In the genomic region with DNA sequence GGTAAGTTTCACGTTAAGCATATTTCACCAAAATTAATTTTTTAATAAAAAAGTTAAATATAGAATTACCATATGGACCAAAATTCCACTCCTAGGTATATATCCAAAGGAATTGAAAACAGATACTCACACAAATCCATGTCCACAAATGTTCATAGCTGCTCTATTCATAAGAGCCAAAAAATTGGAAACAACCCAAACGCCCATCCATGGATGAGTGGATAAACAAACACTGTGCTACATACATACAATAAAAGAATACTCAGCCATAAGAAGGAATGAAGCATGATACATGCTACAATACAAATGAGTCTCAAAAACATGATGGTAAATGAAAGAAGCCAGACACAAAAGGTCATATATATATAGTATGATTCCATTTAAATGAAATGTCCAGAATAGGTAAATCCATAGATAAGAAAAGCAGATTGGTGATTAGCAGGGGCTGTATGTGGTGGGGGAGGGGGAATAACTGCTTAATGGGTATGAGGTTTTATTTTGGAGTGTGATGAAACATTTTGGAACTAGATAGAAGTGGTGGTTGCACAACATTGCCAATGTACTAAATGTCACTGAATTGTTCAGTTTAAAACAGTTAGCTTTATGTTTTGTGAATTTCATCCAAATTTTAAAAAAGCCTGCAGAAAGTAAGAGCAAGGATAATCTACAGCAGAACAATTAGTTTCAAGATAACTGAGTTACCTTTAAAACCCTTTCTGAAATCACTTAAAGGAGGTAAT, we compare ENCODE assay signal across 15 cellular contexts.
DNase-seq lines count a peak whose midpoint lies in the region; ATAC-seq lines count a peak whose summit lies in the region.
"Had no signal": no experiment of that assay in that cellular context is flagged by ENCODE, and none has a peak within 500 bp of the region (broad histone marks: within the 10 kb centered on the region; RNA-seq: fewer than 3 reads in every experiment).

No MANE protein-coding gene starts in this region.

- ATAC-seq in HG03280 (IDR thresholded peaks at IDR 0.05; ENCODE audit: unreplicated experiment) (no peak), HG03354 (IDR thresholded peaks at IDR 0.05; ENCODE audit: poor library complexity, severe bottlenecking, unreplicated experiment) (no peak)
- ATAC-seq: GM12878; natural killer cell treated with Interleukin-12 subunit alpha and Interleukin-12 subunit beta and Interleukin-15 and Interleukin-18, amount 100 ng/mL, for 72 hours; right cardiac atrium; T-helper 17 cell had no signal

- no peaks in the 10 kb centered on the region for H3K27me3 Mint-ChIP-seq in dendritic cell treated with granulocyte-macrophage colony-stimulating factor and Interleukin-4, amounts not matched to agents 40 ng/mL and 50 ng/mL, for 4 days
- H3K27me3 Mint-ChIP-seq: natural killer cell treated with Interleukin-12 subunit alpha and Interleukin-12 subunit beta and Interleukin-15 and Interleukin-18, amount 100 ng/mL, for 72 hours; T-helper 17 cell had no signal

- DNase-seq in COLO668 (lab: John Stamatoyannopoulos, UW; ENCODE audit: unreplicated experiment) (peak; percentile 27), NCI-H1092 (lab: John Stamatoyannopoulos, UW) (peak; percentile 86), NCI-H446 (lab: John Stamatoyannopoulos, UW) (peak; percentile 58 to 68), HUDEP-2 (lab: John Stamatoyannopoulos, UW; ENCODE audit: unreplicated experiment in 76 of 76) (no peak)
- DNase-seq in activated CD4-positive, alpha-beta T cell treated with anti-CD3 and anti-CD28 coated beads, Interleukin-2, amount 50 U/mL, for 1 hour: no peak
- DNase-seq: activated T-cell treated with anti-CD3 and anti-CD28 coated beads, Interleukin-2, amount 50 U/mL, for 48 hours; adrenal gland; right cardiac atrium; stimulated activated CD4-positive, alpha-beta T cell treated with anti-CD3 and anti-CD28 coated beads, Interleukin-4, amount 100 ng/mL, for 1 hour; T-helper 17 cell had no signal

- H3K27ac Mint-ChIP-seq in dendritic cell treated with granulocyte-macrophage colony-stimulating factor and Interleukin-4, amounts not matched to agents 40 ng/mL and 50 ng/mL, for 4 days: peak overlapping the region; percentile 43
- H3K27ac Mint-ChIP-seq: natural killer cell treated with Interleukin-12 subunit alpha and Interleukin-12 subunit beta and Interleukin-15 and Interleukin-18, amount 100 ng/mL, for 72 hours had no signal

- intact Hi-C loops in dendritic cell treated with granulocyte-macrophage colony-stimulating factor and Interleukin-4, amounts not matched to agents 40 ng/mL and 50 ng/mL, for 4 days (cut with micrococcal nuclease): no loop called here

- H3K4me3 Mint-ChIP-seq in dendritic cell treated with granulocyte-macrophage colony-stimulating factor and Interleukin-4, amounts not matched to agents 40 ng/mL and 50 ng/mL, for 4 days: no peak overlapping the region
- H3K4me3 Mint-ChIP-seq: natural killer cell treated with Interleukin-12 subunit alpha and Interleukin-12 subunit beta and Interleukin-15 and Interleukin-18, amount 100 ng/mL, for 72 hours; T-helper 17 cell had no signal

- H3K4me1 Mint-ChIP-seq in dendritic cell treated with granulocyte-macrophage colony-stimulating factor and Interleukin-4, amounts not matched to agents 40 ng/mL and 50 ng/mL, for 4 days (ENCODE audit: low read depth): peaks cover 53% of the 10 kb centered on the region

- H3K9me3 Mint-ChIP-seq in dendritic cell treated with granulocyte-macrophage colony-stimulating factor and Interleukin-4, amounts not matched to agents 40 ng/mL and 50 ng/mL, for 4 days: no peaks in the 10 kb centered on the region
- H3K9me3 Mint-ChIP-seq: natural killer cell treated with Interleukin-12 subunit alpha and Interleukin-12 subunit beta and Interleukin-15 and Interleukin-18, amount 100 ng/mL, for 72 hours had no signal

- H3K36me3 Mint-ChIP-seq in dendritic cell treated with granulocyte-macrophage colony-stimulating factor and Interleukin-4, amounts not matched to agents 40 ng/mL and 50 ng/mL, for 4 days (ENCODE audit: low read depth): peaks cover 10% of the 10 kb centered on the region
- H3K36me3 Mint-ChIP-seq: natural killer cell treated with Interleukin-12 subunit alpha and Interleukin-12 subunit beta and Interleukin-15 and Interleukin-18, amount 100 ng/mL, for 72 hours had no signal

Comparison
In these comparisons a context has a peak if more than half of its experiments do, and no peak if none do; other contexts are left out.
1. DNase-seq: peak in COLO668 (single experiment), NCI-H1092 (single experiment) and NCI-H446 (2 of 2); none in activated CD4-positive, alpha-beta T cell treated with anti-CD3 and anti-CD28 coated beads, Interleukin-2, amount 50 U/mL, for 1 hour (single experiment) and HUDEP-2 (0 of 76).